In genomic region chr17:73069846-73070245, GRCh38 we compare ENCODE assay signal across 17 cellular contexts.
DNase-seq lines count a peak whose midpoint lies in the region; TF ChIP-seq lines count a peak whose summit lies in the region.
"Had no signal": no experiment of that assay in that cellular context is flagged by ENCODE, and none has a peak within 500 bp of the region (broad histone marks: within the 10 kb centered on the region; RNA-seq: fewer than 3 reads in every experiment).

No MANE protein-coding gene starts in this region.

- H3K4me3 ChIP-seq in BLaER1, result peak overlapping the region; percentile 29
- no peak overlapping the region for H3K4me3 ChIP-seq in adipocyte (ENCODE audit: low read length)
- H3K4me3 ChIP-seq in neutrophil (ENCODE audit: low read depth in 1 of 2, low read length in 1 of 2), result no peak overlapping the region
- H3K4me3 ChIP-seq: GM12878, GM23248, SJCRH30 had no signal

- H3K27me3 ChIP-seq in BLaER1, result no peaks in the 10 kb centered on the region
- no peaks in the 10 kb centered on the region for H3K27me3 ChIP-seq in adipocyte (replicated peaks; ENCODE audit: control insufficient read depth, insufficient read depth, low read length)
- no peaks in the 10 kb centered on the region for H3K27me3 ChIP-seq in neutrophil
- H3K27me3 ChIP-seq: SJCRH30 had no signal

- no peak overlapping the region for H3K9ac ChIP-seq in BLaER1
- H3K9ac ChIP-seq in adipocyte (ENCODE audit: low read length), result no peak overlapping the region
- H3K9ac ChIP-seq: GM23248 had no signal

- no peak for TF ChIP-seq CTCF in neutrophil (IDR thresholded peaks at IDR 0.05)

- peak overlapping the region; percentile 87 for H3K27ac ChIP-seq in BLaER1
- H3K27ac ChIP-seq in neutrophil, result peak overlapping the region; percentile 86
- H3K27ac ChIP-seq: GM23248, SJCRH30 had no signal

- no peaks in the 10 kb centered on the region for H4K20me1 ChIP-seq in BLaER1

- DNase-seq in DMS 273 (lab: John Stamatoyannopoulos, UW; ENCODE audit: unreplicated experiment) (peak; percentile 61), adipocyte (ENCODE audit: low read depth) (peak; percentile 43), OCI-M1 (lab: John Stamatoyannopoulos, UW) (no peak), epidermal melanocyte (ENCODE audit: insufficient read length, low spot score) (no peak), GM19240 (ENCODE audit: insufficient read length, low spot score) (no peak), NCI-H510A (lab: John Stamatoyannopoulos, UW) (no peak)
- DNase-seq: CD8-positive, alpha-beta memory T cell; GM23248; H9; HFFc6; KG1; NCI-H1930; NCI-H226; SJCRH30 had no signal

- H3K4me1 ChIP-seq in BLaER1 (peaks cover 61% of the 10 kb centered on the region), adipocyte (ENCODE audit: control insufficient read depth, insufficient read depth, low read length) (peaks cover 28% of the 10 kb centered on the region), neutrophil (ENCODE audit: control insufficient read depth in 1 of 2, insufficient read depth in 1 of 2, low read depth in 1 of 2, low read length in 1 of 2) (peaks cover 88 to 90% of the 10 kb centered on the region in 2 experiments)

- H3K9me3 ChIP-seq in BLaER1 (peaks cover 23% of the 10 kb centered on the region), adipocyte (ENCODE audit: control insufficient read depth, low read length) (no peaks in the 10 kb centered on the region), neutrophil (no peaks in the 10 kb centered on the region)
- H3K9me3 ChIP-seq: SJCRH30 had no signal

- H3K36me3 ChIP-seq in BLaER1, result peaks cover 47% of the 10 kb centered on the region
- H3K36me3 ChIP-seq in adipocyte (ENCODE audit: control insufficient read depth, insufficient read depth, low read length, severe bottlenecking), result no peaks in the 10 kb centered on the region
- no peaks in the 10 kb centered on the region for H3K36me3 ChIP-seq in neutrophil
- H3K36me3 ChIP-seq: SJCRH30 had no signal

- peak overlapping the region; percentile 93 for H3K4me2 ChIP-seq in BLaER1

Comparison
In these comparisons a context has a peak if more than half of its experiments do, and no peak if none do; other contexts are left out.
1. DNase-seq: peak in DMS 273 (single experiment) and adipocyte (single experiment); none in OCI-M1 (single experiment), epidermal melanocyte (single experiment), GM19240 (single experiment) and NCI-H510A (single experiment).